Comparison of ENCODE assay signal across 17 cellular contexts in genomic region chr2:14143435-14143834, GRCh38.
A peak's percentile ranks its signal among the peaks of the same experiment; 100 is the strongest.
DNase-seq lines count a peak whose midpoint lies in the region; ATAC-seq and TF ChIP-seq lines count a peak whose summit lies in the region.
"Had no signal": no experiment of that assay in that cellular context is flagged by ENCODE, and none has a peak within 500 bp of the region (broad histone marks: within the 10 kb centered on the region; RNA-seq: fewer than 3 reads in every experiment).

No MANE protein-coding gene starts in this region.

- H3K4me3 ChIP-seq in psoas muscle: no peak overlapping the region
- no peak overlapping the region for H3K4me3 ChIP-seq in H7 (ENCODE audit: insufficient read depth, low read depth, low read length)
- H3K4me3 ChIP-seq: Peyer's patch had no signal

- no peak for TF ChIP-seq POLR2A in GM18505 (IDR thresholded peaks at IDR 0.05; ENCODE audit: borderline replicate concordance, extremely low read depth, insufficient read depth, insufficient read length)

- H3K27me3 Mint-ChIP-seq in nephron progenitor cell (ENCODE audit: low read depth, poor library complexity): peaks cover 5% of the 10 kb centered on the region

- peak; percentile 53 for ATAC-seq in GM18505 (IDR thresholded peaks at IDR 0.05; ENCODE audit: unreplicated experiment)
- peak; percentile 65 for ATAC-seq in HG02885 (IDR thresholded peaks at IDR 0.05; ENCODE audit: poor library complexity, unreplicated experiment)
- ATAC-seq in psoas muscle: no peak
- ATAC-seq: Right ventricle myocardium inferior had no signal

- TF ChIP-seq CTCF in psoas muscle (IDR thresholded peaks at IDR 0.05): no peak
- no peak for TF ChIP-seq CTCF in nephron progenitor cell (IDR thresholded peaks at IDR 0.05)

- no peaks in the 10 kb centered on the region for H3K9me3 ChIP-seq in psoas muscle
- H3K9me3 ChIP-seq: Peyer's patch had no signal

- intact Hi-C loops in psoas muscle (cut with DNase I): no loop called here

- H3K36me3 Mint-ChIP-seq in nephron progenitor cell (ENCODE audit: low read depth): no peaks in the 10 kb centered on the region

- no peaks in the 10 kb centered on the region for H3K4me1 Mint-ChIP-seq in nephron progenitor cell

- H3K36me3 ChIP-seq in psoas muscle (ENCODE audit: insufficient read depth in 1 of 2, low read depth in 1 of 2): no peaks in the 10 kb centered on the region
- H3K36me3 ChIP-seq in H7 (replicated peaks; ENCODE audit: control insufficient read depth, insufficient read depth, low read length): no peaks in the 10 kb centered on the region
- H3K36me3 ChIP-seq: Peyer's patch had no signal

- H3K4me3 Mint-ChIP-seq in nephron progenitor cell: no peak overlapping the region
- H3K4me3 Mint-ChIP-seq: T-helper 2 cell treated with Interferon-gamma antibody and Interleukin-4, amounts not matched to agents 5 μg/mL and 100 μg/mL, for 36 hours had no signal

- H3K27me3 ChIP-seq in psoas muscle (ENCODE audit: insufficient read depth in 3 of 3, low read length in 2 of 3) (no peaks in the 10 kb centered on the region), H7 (ENCODE audit: control insufficient read depth, insufficient read depth, low read length) (no peaks in the 10 kb centered on the region)
- H3K27me3 ChIP-seq: Peyer's patch had no signal

- no peaks in the 10 kb centered on the region for H3K9me3 Mint-ChIP-seq in nephron progenitor cell

- no peak overlapping the region for H3K27ac ChIP-seq in psoas muscle
- H3K27ac ChIP-seq: C4-2B, HL-60, KMS-11, Peyer's patch had no signal

- peak; percentile 17 for DNase-seq in NAMALWA (ENCODE audit: low spot score)
- peak; percentile 25 for DNase-seq in RPMI8226
- no peak for DNase-seq in psoas muscle
- DNase-seq in nephron progenitor cell: no peak
- DNase-seq in H7: no peak
- DNase-seq: DMS79; GOT3; NCI-H1105; NK-92 treated with Interleukin-12 subunit alpha and Interleukin-12 subunit beta, amount 100 ng/mL, for 24 hours; Peyer's patch had no signal

- H3K27ac Mint-ChIP-seq in nephron progenitor cell: no peak overlapping the region
- H3K27ac Mint-ChIP-seq: T-helper 2 cell treated with Interferon-gamma antibody and Interleukin-4, amounts not matched to agents 5 μg/mL and 100 μg/mL, for 36 hours had no signal

- no peaks in the 10 kb centered on the region for H3K4me1 ChIP-seq in psoas muscle
- H3K4me1 ChIP-seq: Peyer's patch had no signal

Comparison
In these comparisons a context has a peak if more than half of its experiments do, and no peak if none do; other contexts are left out.
1. ATAC-seq: peak in GM18505 (single experiment) and HG02885 (single experiment); none in psoas muscle (0 of 4).
2. DNase-seq: peak in NAMALWA (single experiment) and RPMI8226 (single experiment); none in psoas muscle (0 of 2), nephron progenitor cell (single experiment) and H7 (single experiment).